8 cellular contexts compared by ENCODE assay signal in the genomic region with DNA sequence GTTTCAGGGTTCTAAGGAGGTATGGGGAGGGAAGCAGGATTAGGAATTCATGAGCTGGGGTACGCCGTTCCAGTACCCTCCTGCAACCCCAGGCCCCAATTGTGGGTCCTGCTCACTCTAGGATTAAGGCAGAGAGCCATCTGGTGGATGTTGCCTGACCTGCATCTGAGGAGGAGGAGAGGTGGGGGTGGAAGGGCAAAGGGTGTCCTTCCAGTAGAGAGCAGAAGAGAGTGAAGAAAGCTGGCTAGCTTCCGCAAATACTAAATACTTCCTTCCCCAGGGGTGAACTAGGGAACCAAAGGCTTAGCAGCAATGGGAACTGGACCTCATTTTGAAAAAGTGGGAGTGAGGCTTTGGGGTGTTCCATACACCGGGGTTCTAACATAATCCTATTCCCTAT. TPM values are rescaled to one million over a fixed set of nuclear protein-coding genes. Genes with fewer than 3 reads are reported as not detected.
A peak's percentile ranks its signal among the peaks of the same experiment; 100 is the strongest.
DNase-seq lines count a peak whose midpoint lies in the region; ATAC-seq and TF ChIP-seq lines count a peak whose summit lies in the region.

No MANE protein-coding gene starts in this region.

- H3K27ac Mint-ChIP-seq in activated T-helper 1 cell treated with anti-CD3 and anti-CD28 coated beads, Interleukin-12 subunit alpha, Interleukin-12 subunit beta, Interleukin-2, Interleukin-4 antibody, amounts not matched to agents 30 ng/mL and 10 ng/mL and 1 ng/mL, durations not matched to agents 14 hours and 24 hours and 36 hours = no peak overlapping the region
- H3K27ac Mint-ChIP-seq in neural progenitor cell = peak overlapping the region; percentile 57

- peaks cover 5% of the 10 kb centered on the region for H3K4me1 Mint-ChIP-seq in activated T-helper 1 cell treated with anti-CD3 and anti-CD28 coated beads, Interleukin-12 subunit alpha, Interleukin-12 subunit beta, Interleukin-2, Interleukin-4 antibody, amounts not matched to agents 30 ng/mL and 10 ng/mL and 1 ng/mL, durations not matched to agents 14 hours and 24 hours and 36 hours (ENCODE audit: low read depth)
- peaks cover 5% of the 10 kb centered on the region for H3K4me1 Mint-ChIP-seq in neural progenitor cell

- H3K4me3 Mint-ChIP-seq in activated T-helper 1 cell treated with anti-CD3 and anti-CD28 coated beads, Interleukin-12 subunit alpha, Interleukin-12 subunit beta, Interleukin-2, Interleukin-4 antibody, amounts not matched to agents 30 ng/mL and 10 ng/mL and 1 ng/mL, durations not matched to agents 14 hours and 24 hours and 36 hours = no peak overlapping the region
- no peak overlapping the region for H3K4me3 Mint-ChIP-seq in neural progenitor cell

- peak; percentile 86 for DNase-seq in DMS53 (lab: John Stamatoyannopoulos, UW)
- peak; percentile 73 to 88 (median 79) for DNase-seq in Peyer's patch
- DNase-seq in activated T-helper 1 cell treated with anti-CD3 and anti-CD28 coated beads, Interleukin-12 subunit alpha, Interleukin-12 subunit beta, Interleukin-2, Interleukin-4 antibody, amounts not matched to agents 30 ng/mL and 10 ng/mL and 1 ng/mL, durations not matched to agents 14 hours and 24 hours and 36 hours (ENCODE audit: low spot score) = peak; percentile 56
- DNase-seq in fibroblast of mammary gland (ENCODE audit: low read depth) = peak; percentile 70
- peak; percentile 88 for DNase-seq in neural progenitor cell (ENCODE audit: low spot score)
- peak; percentile 78 to 81 for DNase-seq in tibial artery
- no peak for DNase-seq in NCI-H187 (lab: John Stamatoyannopoulos, UW)

- H3K9ac ChIP-seq in neural progenitor cell = no peak overlapping the region

- no peaks in the 10 kb centered on the region for H3K9me3 Mint-ChIP-seq in activated T-helper 1 cell treated with anti-CD3 and anti-CD28 coated beads, Interleukin-12 subunit alpha, Interleukin-12 subunit beta, Interleukin-2, Interleukin-4 antibody, amounts not matched to agents 30 ng/mL and 10 ng/mL and 1 ng/mL, durations not matched to agents 14 hours and 24 hours and 36 hours
- H3K9me3 Mint-ChIP-seq in neural progenitor cell = no peaks in the 10 kb centered on the region

- no peak overlapping the region for H3K4me3 ChIP-seq in Peyer's patch
- H3K4me3 ChIP-seq in fibroblast of mammary gland (ENCODE audit: control insufficient read depth, low read depth, low read length) = no peak overlapping the region
- H3K4me3 ChIP-seq in neural progenitor cell = no peak overlapping the region
- no peak overlapping the region for H3K4me3 ChIP-seq in tibial artery

- peak overlapping the region in 1 of 4 donors; percentile 31 for H3K27ac ChIP-seq in Peyer's patch
- H3K27ac ChIP-seq in neural progenitor cell = no peak overlapping the region
- no peak overlapping the region for H3K27ac ChIP-seq in tibial artery

- peaks cover 0 to 9% (median 0%) of the 10 kb centered on the region in 4 donors for H3K4me1 ChIP-seq in Peyer's patch
- peaks cover 2% of the 10 kb centered on the region for H3K4me1 ChIP-seq in neural progenitor cell
- H3K4me1 ChIP-seq in tibial artery = peaks cover 0 to 9% (median 3%) of the 10 kb centered on the region in 4 donors

- H3K27me3 Mint-ChIP-seq in activated T-helper 1 cell treated with anti-CD3 and anti-CD28 coated beads, Interleukin-12 subunit alpha, Interleukin-12 subunit beta, Interleukin-2, Interleukin-4 antibody, amounts not matched to agents 30 ng/mL and 10 ng/mL and 1 ng/mL, durations not matched to agents 14 hours and 24 hours and 36 hours (ENCODE audit: insufficient read depth) = no peaks in the 10 kb centered on the region
- peaks cover 5% of the 10 kb centered on the region for H3K27me3 Mint-ChIP-seq in neural progenitor cell (ENCODE audit: insufficient read depth, low read depth)

- no peaks in the 10 kb centered on the region for H4K20me1 ChIP-seq in neural progenitor cell (ENCODE audit: low read depth)

- no peaks in the 10 kb centered on the region for H3K79me2 ChIP-seq in neural progenitor cell (ENCODE audit: low read depth)

- H3K36me3 ChIP-seq in Peyer's patch (peaks cover 0 to 26% (median 0%) of the 10 kb centered on the region in 3 donors), neural progenitor cell (no peaks in the 10 kb centered on the region), tibial artery (peaks cover 0 to 63% (median 31%) of the 10 kb centered on the region in 3 donors)

- H3K36me3 Mint-ChIP-seq in activated T-helper 1 cell treated with anti-CD3 and anti-CD28 coated beads, Interleukin-12 subunit alpha, Interleukin-12 subunit beta, Interleukin-2, Interleukin-4 antibody, amounts not matched to agents 30 ng/mL and 10 ng/mL and 1 ng/mL, durations not matched to agents 14 hours and 24 hours and 36 hours (ENCODE audit: low read depth) = peaks cover 14% of the 10 kb centered on the region
- peaks cover 3% of the 10 kb centered on the region for H3K36me3 Mint-ChIP-seq in neural progenitor cell

- peak; percentile 59 to 96 (median 88) for TF ChIP-seq CTCF in Peyer's patch (IDR thresholded peaks at IDR 0.05)
- TF ChIP-seq CTCF in fibroblast of mammary gland (conservative IDR thresholded peaks at IDR 0.05; ENCODE audit: control insufficient read depth, insufficient read depth, low read depth, low read length) = peak; percentile 89
- TF ChIP-seq CTCF in neural progenitor cell (IDR thresholded peaks at IDR 0.05) = peak; percentile 89
- peak; percentile 82 to 87 for TF ChIP-seq CTCF in tibial artery (IDR thresholded peaks at IDR 0.05)

- intact Hi-C loops in activated T-helper 1 cell treated with anti-CD3 and anti-CD28 coated beads, Interleukin-12 subunit alpha, Interleukin-12 subunit beta, Interleukin-2, Interleukin-4 antibody, amounts not matched to agents 30 ng/mL and 10 ng/mL and 1 ng/mL, durations not matched to agents 14 hours and 24 hours and 36 hours (cut with micrococcal nuclease) = loop anchor here (1.0 kb wide), 3 partner anchors 10 to 114 kb away; no protein-coding TSS in a partner anchor
- intact Hi-C loops in tibial artery (cut with DNase I; ENCODE audit: low total_unique reads) = no loop called here

- H3K27me3 ChIP-seq in Peyer's patch (no peaks in the 10 kb centered on the region), neural progenitor cell (no peaks in the 10 kb centered on the region), tibial artery (no peaks in the 10 kb centered on the region)

- H2AFZ ChIP-seq in neural progenitor cell (replicated peaks) = no peak overlapping the region

- H3K9me3 ChIP-seq in Peyer's patch = no peaks in the 10 kb centered on the region
- H3K9me3 ChIP-seq in neural progenitor cell (ENCODE audit: low read depth) = no peaks in the 10 kb centered on the region
- H3K9me3 ChIP-seq in tibial artery = no peaks in the 10 kb centered on the region

- ATAC-seq in HG03354 (IDR thresholded peaks at IDR 0.05; ENCODE audit: poor library complexity, severe bottlenecking, unreplicated experiment) = peak; percentile 63

- peaks cover 13% of the 10 kb centered on the region for H3F3A ChIP-seq in neural progenitor cell (ENCODE audit: low read depth)

- TF ChIP-seq POLR2A in Peyer's patch (IDR thresholded peaks at IDR 0.05) = no peak

- no peak overlapping the region for H3K4me2 ChIP-seq in neural progenitor cell

RNA-seq across cellular contexts. Expression of a gene that starts 10.6 kb away (rescaled TPM):
- total RNA-seq in Peyer's patch = 1 to 10 TPM; 2.8 to 7.4 (median 6.0) TPM
- 5.7 and 8.2 TPM in 2 replicates for total RNA-seq in activated T-helper 1 cell treated with anti-CD3 and anti-CD28 coated beads, Interleukin-12 subunit alpha, Interleukin-12 subunit beta, Interleukin-2, Interleukin-4 antibody, amounts not matched to agents 30 ng/mL and 10 ng/mL and 1 ng/mL, durations not matched to agents 14 hours and 24 hours and 36 hours
- 10.5 and 15.0 TPM in 2 replicates for total RNA-seq in neural progenitor cell (ENCODE audit: low replicate concordance)

RNA-seq across cellular contexts. Expression of a gene that starts 10.9 kb away (rescaled TPM):
- total RNA-seq in Peyer's patch (100 to 1,000 TPM; 297 to 512 (median 388) TPM), neural progenitor cell (ENCODE audit: low replicate concordance) (130 and 337 TPM in 2 replicates)
- total RNA-seq in activated T-helper 1 cell treated with anti-CD3 and anti-CD28 coated beads, Interleukin-12 subunit alpha, Interleukin-12 subunit beta, Interleukin-2, Interleukin-4 antibody, amounts not matched to agents 30 ng/mL and 10 ng/mL and 1 ng/mL, durations not matched to agents 14 hours and 24 hours and 36 hours = 141 and 150 TPM in 2 replicates

RNA-seq across cellular contexts. Expression of a gene that starts 11.8 kb away (rescaled TPM):
- total RNA-seq in Peyer's patch (100 to 1,000 TPM in 1 of 4 donors, 10 to 100 TPM in 3; 86.6 to 132 (median 88.1) TPM), neural progenitor cell (ENCODE audit: low replicate concordance) (41.6 and 73.2 TPM in 2 replicates)
- total RNA-seq in activated T-helper 1 cell treated with anti-CD3 and anti-CD28 coated beads, Interleukin-12 subunit alpha, Interleukin-12 subunit beta, Interleukin-2, Interleukin-4 antibody, amounts not matched to agents 30 ng/mL and 10 ng/mL and 1 ng/mL, durations not matched to agents 14 hours and 24 hours and 36 hours = 70.2 and 77.7 TPM in 2 replicates

RNA-seq across cellular contexts. Expression of a gene that starts 14.4 kb away (rescaled TPM):
- total RNA-seq in Peyer's patch (not detected), neural progenitor cell (ENCODE audit: low replicate concordance) (not detected in 2 replicates)
- total RNA-seq in activated T-helper 1 cell treated with anti-CD3 and anti-CD28 coated beads, Interleukin-12 subunit alpha, Interleukin-12 subunit beta, Interleukin-2, Interleukin-4 antibody, amounts not matched to agents 30 ng/mL and 10 ng/mL and 1 ng/mL, durations not matched to agents 14 hours and 24 hours and 36 hours = not detected in 2 replicates

RNA-seq across cellular contexts. Expression of a gene that starts 21.2 kb away (rescaled TPM):
- total RNA-seq in Peyer's patch = 10 to 100 TPM; 24.5 to 56.1 (median 43.0) TPM
- 49.4 and 51.9 TPM in 2 replicates for total RNA-seq in activated T-helper 1 cell treated with anti-CD3 and anti-CD28 coated beads, Interleukin-12 subunit alpha, Interleukin-12 subunit beta, Interleukin-2, Interleukin-4 antibody, amounts not matched to agents 30 ng/mL and 10 ng/mL and 1 ng/mL, durations not matched to agents 14 hours and 24 hours and 36 hours
- total RNA-seq in neural progenitor cell (ENCODE audit: low replicate concordance) = 44.7 and 45.6 TPM in 2 replicates

Comparison
In these comparisons a context has a peak if more than half of its experiments do, and no peak if none do; other contexts are left out.
1. DNase-seq: peak in DMS53 (single experiment), Peyer's patch (3 of 3), activated T-helper 1 cell treated with anti-CD3 and anti-CD28 coated beads, Interleukin-12 subunit alpha, Interleukin-12 subunit beta, Interleukin-2, Interleukin-4 antibody, amounts not matched to agents 30 ng/mL and 10 ng/mL and 1 ng/mL, durations not matched to agents 14 hours and 24 hours and 36 hours (single experiment), fibroblast of mammary gland (single experiment), neural progenitor cell (single experiment) and tibial artery (2 of 2); none in NCI-H187 (0 of 2).
2. Peak in every context shown above with its lines, with median percentiles within 50 percentile points of each other: CTCF ChIP-seq.